In genomic region chr22:27541831-27542230, GRCh38 we compare ENCODE assay signal across 1 cellular context.
TF ChIP-seq lines count a peak whose summit lies in the region.

No MANE protein-coding gene starts in this region.

TF ChIP-seq in GM23338, 12 proteins besides CTCF, POLR2A, EP300 and RAD21:
- TF ChIP-seq, protein P1, sequence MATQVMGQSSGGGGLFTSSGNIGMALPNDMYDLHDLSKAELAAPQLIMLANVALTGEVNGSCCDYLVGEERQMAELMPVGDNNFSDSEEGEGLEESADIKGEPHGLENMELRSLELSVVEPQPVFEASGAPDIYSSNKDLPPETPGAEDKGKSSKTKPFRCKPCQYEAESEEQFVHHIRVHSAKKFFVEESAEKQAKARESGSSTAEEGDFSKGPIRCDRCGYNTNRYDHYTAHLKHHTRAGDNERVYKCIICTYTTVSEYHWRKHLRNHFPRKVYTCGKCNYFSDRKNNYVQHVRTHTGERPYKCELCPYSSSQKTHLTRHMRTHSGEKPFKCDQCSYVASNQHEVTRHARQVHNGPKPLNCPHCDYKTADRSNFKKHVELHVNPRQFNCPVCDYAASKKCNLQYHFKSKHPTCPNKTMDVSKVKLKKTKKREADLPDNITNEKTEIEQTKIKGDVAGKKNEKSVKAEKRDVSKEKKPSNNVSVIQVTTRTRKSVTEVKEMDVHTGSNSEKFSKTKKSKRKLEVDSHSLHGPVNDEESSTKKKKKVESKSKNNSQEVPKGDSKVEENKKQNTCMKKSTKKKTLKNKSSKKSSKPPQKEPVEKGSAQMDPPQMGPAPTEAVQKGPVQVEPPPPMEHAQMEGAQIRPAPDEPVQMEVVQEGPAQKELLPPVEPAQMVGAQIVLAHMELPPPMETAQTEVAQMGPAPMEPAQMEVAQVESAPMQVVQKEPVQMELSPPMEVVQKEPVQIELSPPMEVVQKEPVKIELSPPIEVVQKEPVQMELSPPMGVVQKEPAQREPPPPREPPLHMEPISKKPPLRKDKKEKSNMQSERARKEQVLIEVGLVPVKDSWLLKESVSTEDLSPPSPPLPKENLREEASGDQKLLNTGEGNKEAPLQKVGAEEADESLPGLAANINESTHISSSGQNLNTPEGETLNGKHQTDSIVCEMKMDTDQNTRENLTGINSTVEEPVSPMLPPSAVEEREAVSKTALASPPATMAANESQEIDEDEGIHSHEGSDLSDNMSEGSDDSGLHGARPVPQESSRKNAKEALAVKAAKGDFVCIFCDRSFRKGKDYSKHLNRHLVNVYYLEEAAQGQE (IDR thresholded peaks at IDR 0.05; ENCODE audit: unreplicated experiment), result no peak
- no peak for TF ChIP-seq POLR2AphosphoS5 (IDR thresholded peaks at IDR 0.05; ENCODE audit: low read depth)
- no peak for TF ChIP-seq EZH2phosphoT487 (IDR thresholded peaks at IDR 0.05; ENCODE audit: unreplicated experiment)
- no peak for TF ChIP-seq CREB1 (CRISPR knock-in tag; IDR thresholded peaks at IDR 0.05; ENCODE audit: low read depth)
- no peak for TF ChIP-seq STAT1 (IDR thresholded peaks at IDR 0.05; ENCODE audit: unreplicated experiment)
- TF ChIP-seq NANOG (IDR thresholded peaks at IDR 0.05; ENCODE audit: borderline replicate concordance), result no peak
- TF ChIP-seq ZNF114 (CRISPR knock-in tag; IDR thresholded peaks at IDR 0.05), result no peak
- TF ChIP-seq, protein P2, sequence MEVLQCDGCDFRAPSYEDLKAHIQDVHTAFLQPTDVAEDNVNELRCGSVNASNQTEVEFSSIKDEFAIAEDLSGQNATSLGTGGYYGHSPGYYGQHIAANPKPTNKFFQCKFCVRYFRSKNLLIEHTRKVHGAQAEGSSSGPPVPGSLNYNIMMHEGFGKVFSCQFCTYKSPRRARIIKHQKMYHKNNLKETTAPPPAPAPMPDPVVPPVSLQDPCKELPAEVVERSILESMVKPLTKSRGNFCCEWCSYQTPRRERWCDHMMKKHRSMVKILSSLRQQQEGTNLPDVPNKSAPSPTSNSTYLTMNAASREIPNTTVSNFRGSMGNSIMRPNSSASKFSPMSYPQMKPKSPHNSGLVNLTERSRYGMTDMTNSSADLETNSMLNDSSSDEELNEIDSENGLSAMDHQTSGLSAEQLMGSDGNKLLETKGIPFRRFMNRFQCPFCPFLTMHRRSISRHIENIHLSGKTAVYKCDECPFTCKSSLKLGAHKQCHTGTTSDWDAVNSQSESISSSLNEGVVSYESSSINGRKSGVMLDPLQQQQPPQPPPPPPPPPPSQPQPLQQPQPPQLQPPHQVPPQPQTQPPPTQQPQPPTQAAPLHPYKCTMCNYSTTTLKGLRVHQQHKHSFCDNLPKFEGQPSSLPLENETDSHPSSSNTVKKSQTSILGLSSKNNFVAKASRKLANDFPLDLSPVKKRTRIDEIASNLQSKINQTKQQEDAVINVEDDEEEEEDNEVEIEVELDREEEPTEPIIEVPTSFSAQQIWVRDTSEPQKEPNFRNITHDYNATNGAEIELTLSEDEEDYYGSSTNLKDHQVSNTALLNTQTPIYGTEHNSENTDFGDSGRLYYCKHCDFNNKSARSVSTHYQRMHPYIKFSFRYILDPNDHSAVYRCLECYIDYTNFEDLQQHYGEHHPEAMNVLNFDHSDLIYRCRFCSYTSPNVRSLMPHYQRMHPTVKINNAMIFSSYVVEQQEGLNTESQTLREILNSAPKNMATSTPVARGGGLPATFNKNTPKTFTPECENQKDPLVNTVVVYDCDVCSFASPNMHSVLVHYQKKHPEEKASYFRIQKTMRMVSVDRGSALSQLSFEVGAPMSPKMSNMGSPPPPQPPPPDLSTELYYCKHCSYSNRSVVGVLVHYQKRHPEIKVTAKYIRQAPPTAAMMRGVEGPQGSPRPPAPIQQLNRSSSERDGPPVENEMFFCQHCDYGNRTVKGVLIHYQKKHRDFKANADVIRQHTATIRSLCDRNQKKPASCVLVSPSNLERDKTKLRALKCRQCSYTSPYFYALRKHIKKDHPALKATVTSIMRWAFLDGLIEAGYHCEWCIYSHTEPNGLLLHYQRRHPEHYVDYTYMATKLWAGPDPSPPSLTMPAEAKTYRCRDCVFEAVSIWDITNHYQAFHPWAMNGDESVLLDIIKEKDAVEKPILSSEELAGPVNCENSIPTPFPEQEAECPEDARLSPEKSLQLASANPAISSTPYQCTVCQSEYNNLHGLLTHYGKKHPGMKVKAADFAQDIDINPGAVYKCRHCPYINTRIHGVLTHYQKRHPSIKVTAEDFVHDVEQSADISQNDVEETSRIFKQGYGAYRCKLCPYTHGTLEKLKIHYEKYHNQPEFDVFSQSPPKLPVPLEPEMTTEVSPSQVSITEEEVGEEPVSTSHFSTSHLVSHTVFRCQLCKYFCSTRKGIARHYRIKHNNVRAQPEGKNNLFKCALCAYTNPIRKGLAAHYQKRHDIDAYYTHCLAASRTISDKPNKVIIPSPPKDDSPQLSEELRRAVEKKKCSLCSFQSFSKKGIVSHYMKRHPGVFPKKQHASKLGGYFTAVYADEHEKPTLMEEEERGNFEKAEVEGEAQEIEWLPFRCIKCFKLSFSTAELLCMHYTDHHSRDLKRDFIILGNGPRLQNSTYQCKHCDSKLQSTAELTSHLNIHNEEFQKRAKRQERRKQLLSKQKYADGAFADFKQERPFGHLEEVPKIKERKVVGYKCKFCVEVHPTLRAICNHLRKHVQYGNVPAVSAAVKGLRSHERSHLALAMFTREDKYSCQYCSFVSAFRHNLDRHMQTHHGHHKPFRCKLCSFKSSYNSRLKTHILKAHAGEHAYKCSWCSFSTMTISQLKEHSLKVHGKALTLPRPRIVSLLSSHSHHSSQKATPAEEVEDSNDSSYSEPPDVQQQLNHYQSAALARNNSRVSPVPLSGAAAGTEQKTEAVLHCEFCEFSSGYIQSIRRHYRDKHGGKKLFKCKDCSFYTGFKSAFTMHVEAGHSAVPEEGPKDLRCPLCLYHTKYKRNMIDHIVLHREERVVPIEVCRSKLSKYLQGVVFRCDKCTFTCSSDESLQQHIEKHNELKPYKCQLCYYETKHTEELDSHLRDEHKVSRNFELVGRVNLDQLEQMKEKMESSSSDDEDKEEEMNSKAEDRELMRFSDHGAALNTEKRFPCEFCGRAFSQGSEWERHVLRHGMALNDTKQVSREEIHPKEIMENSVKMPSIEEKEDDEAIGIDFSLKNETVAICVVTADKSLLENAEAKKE (CRISPR knock-in tag; IDR thresholded peaks at IDR 0.05), result no peak
- TF ChIP-seq ZNF331 (CRISPR knock-in tag; IDR thresholded peaks at IDR 0.05; ENCODE audit: low read depth), result no peak
- no peak for TF ChIP-seq ETS1 (IDR thresholded peaks at IDR 0.05)
- TF ChIP-seq EZH2 (IDR thresholded peaks at IDR 0.05; ENCODE audit: low read depth, unreplicated experiment), result no peak
- TF ChIP-seq JUNB (IDR thresholded peaks at IDR 0.05; ENCODE audit: unreplicated experiment), result no peak
